ENCODE assay signal across 11 cellular contexts in the genomic region with DNA sequence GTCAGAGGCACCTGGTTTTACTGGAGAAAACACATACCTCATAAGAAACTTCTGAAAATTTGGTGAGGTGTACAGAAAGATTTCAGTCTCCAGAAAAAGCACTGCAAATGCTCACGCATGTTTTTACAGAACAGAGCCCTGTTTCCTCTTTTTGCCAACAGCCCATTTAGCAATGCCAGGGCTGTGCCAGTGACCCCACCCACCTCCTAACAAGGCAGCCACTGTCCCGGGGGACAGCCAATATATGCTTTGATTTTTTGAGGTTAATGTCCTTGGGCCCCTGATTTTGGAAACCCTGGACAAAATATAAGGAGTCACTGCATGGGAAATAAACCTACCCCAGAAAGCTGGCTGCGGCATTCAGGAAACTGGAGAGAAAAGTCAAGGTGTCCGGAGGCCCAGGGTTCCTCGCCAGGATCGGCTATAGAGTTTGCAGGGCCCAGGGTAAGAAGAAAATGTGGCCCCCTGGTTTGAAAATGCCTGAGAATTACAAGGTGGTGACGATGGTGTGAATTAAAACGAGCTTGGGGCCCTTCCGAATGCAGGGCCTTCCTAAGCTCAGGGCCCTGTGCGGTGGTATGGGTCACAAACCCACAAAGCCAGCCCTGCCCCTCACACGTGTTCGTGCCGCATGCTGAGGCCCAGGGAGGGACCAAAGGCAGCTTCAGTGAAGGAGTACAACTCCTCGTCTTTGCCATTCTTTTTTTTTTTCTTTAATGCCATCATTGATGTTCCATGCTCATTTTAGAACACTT.
DNase-seq lines count a peak whose midpoint lies in the region; TF ChIP-seq lines count a peak whose summit lies in the region.
"Had no signal": no experiment of that assay in that cellular context is flagged by ENCODE, and none has a peak within 500 bp of the region (broad histone marks: within the 10 kb centered on the region; RNA-seq: fewer than 3 reads in every experiment).

No MANE protein-coding gene starts in this region.

- no peaks in the 10 kb centered on the region for H3K9me2 ChIP-seq in PC-9 (ENCODE audit: insufficient read depth)

- peak overlapping the region; percentile 19 for H3K9ac ChIP-seq in mucosa of stomach (ENCODE audit: low read length)

- peak in 1 of 2 donors; percentile 29 for TF ChIP-seq POLR2A in tibial nerve (IDR thresholded peaks at IDR 0.05)

- no peaks in the 10 kb centered on the region for H4K20me1 ChIP-seq in PC-9 (ENCODE audit: insufficient read depth)

- H3K36me3 ChIP-seq in mucosa of stomach (ENCODE audit: control insufficient read depth, insufficient read depth, low read length), result no peaks in the 10 kb centered on the region
- peaks cover 0 to 7% (median 0%) of the 10 kb centered on the region in 3 donors for H3K36me3 ChIP-seq in tibial nerve
- H3K36me3 ChIP-seq in PC-9 (ENCODE audit: low read depth), result no peaks in the 10 kb centered on the region
- no peaks in the 10 kb centered on the region for H3K36me3 ChIP-seq in brain microvascular endothelial cell (replicated peaks)

- H3K27me3 Mint-ChIP-seq in activated T-helper 2 cell treated with anti-CD3 and anti-CD28 coated beads, Interferon-gamma antibody, Interleukin-2, Interleukin-4, amounts not matched to agents 10 μg/mL and 5 μg/mL and 100 μg/mL, durations not matched to agents 14 hours and 24 hours and 36 hours (ENCODE audit: low read depth), result no peaks in the 10 kb centered on the region

- TF ChIP-seq CTCF in coronary artery (IDR thresholded peaks at IDR 0.05), result no peak
- no peak for TF ChIP-seq CTCF in tibial nerve (IDR thresholded peaks at IDR 0.05)
- no peak for TF ChIP-seq CTCF in PC-9 (conservative IDR thresholded peaks at IDR 0.05)
- no peak for TF ChIP-seq CTCF in brain microvascular endothelial cell (IDR thresholded peaks at IDR 0.05; ENCODE audit: low read depth, low read length, missing control alignments)

- H3K27ac ChIP-seq in coronary artery (peak overlapping the region; percentile 94 to 95), tibial nerve (peak overlapping the region; percentile 91 to 100 (median 97)), PC-9 (no peak overlapping the region), brain microvascular endothelial cell (no peak overlapping the region)
- H3K27ac ChIP-seq: A549 had no signal

- H3K27ac Mint-ChIP-seq in activated T-helper 2 cell treated with anti-CD3 and anti-CD28 coated beads, Interferon-gamma antibody, Interleukin-2, Interleukin-4, amounts not matched to agents 10 μg/mL and 5 μg/mL and 100 μg/mL, durations not matched to agents 14 hours and 24 hours and 36 hours, result no peak overlapping the region

- DNase-seq in SKM-1 treated with dmso at 0.1 percent for 144 hours (lab: John Stamatoyannopoulos, UW; ENCODE audit: unreplicated experiment) (peak; percentile 44), SKM-1 (lab: John Stamatoyannopoulos, UW; ENCODE audit: unreplicated experiment) (no peak), coronary artery (ENCODE audit: low spot score) (peak; percentile 78), tibial nerve (ENCODE audit: low spot score in 2 of 2) (peak in 1 of 2 donors; percentile 48), PC-9 (no peak), brain microvascular endothelial cell (no peak)
- no peak for DNase-seq in activated T-helper 2 cell treated with anti-CD3 and anti-CD28 coated beads, Interferon-gamma antibody, Interleukin-2, Interleukin-4, amounts not matched to agents 10 μg/mL and 5 μg/mL and 100 μg/mL, durations not matched to agents 14 hours and 24 hours and 36 hours (ENCODE audit: low spot score)
- DNase-seq: NCI-H1436 treated with DMSO at 0.1 percent for 48 hours; stimulated activated naive CD8-positive, alpha-beta T cell treated with anti-CD3 and anti-CD28 coated beads, Interleukin-15, Interleukin-2, amounts not matched to agents 100 U/mL and 50 U/mL, for 24 hours had no signal

- 22 to 27% methylated on average over 14 of the region's 14 CpGs for WGBS in tibial nerve, 2 donors

- POLR2A ChIA-PET in PC-9 (lab: Charles Lee; ENCODE audit: unreplicated experiment), result no interaction called here

- H3K79me2 ChIP-seq in PC-9 (ENCODE audit: low read depth), result no peaks in the 10 kb centered on the region

- H3K4me3 Mint-ChIP-seq in activated T-helper 2 cell treated with anti-CD3 and anti-CD28 coated beads, Interferon-gamma antibody, Interleukin-2, Interleukin-4, amounts not matched to agents 10 μg/mL and 5 μg/mL and 100 μg/mL, durations not matched to agents 14 hours and 24 hours and 36 hours (ENCODE audit: low read depth), result no peak overlapping the region

- intact Hi-C loops in PC-9 (cut with micrococcal nuclease; ENCODE audit: unreplicated experiment), result no loop called here
- intact Hi-C loops in activated T-helper 2 cell treated with anti-CD3 and anti-CD28 coated beads, Interferon-gamma antibody, Interleukin-2, Interleukin-4, amounts not matched to agents 10 μg/mL and 5 μg/mL and 100 μg/mL, durations not matched to agents 14 hours and 24 hours and 36 hours (cut with micrococcal nuclease), result no loop called here

- H3K9me3 ChIP-seq in mucosa of stomach (ENCODE audit: control insufficient read depth, low read length), result no peaks in the 10 kb centered on the region
- no peaks in the 10 kb centered on the region for H3K9me3 ChIP-seq in tibial nerve
- no peaks in the 10 kb centered on the region for H3K9me3 ChIP-seq in PC-9 (ENCODE audit: insufficient read depth, low read depth)
- H3K9me3 ChIP-seq: A549 had no signal

- TF ChIP-seq EP300 in tibial nerve (IDR thresholded peaks at IDR 0.05), result peak in 1 of 2 donors; percentile 48

- H3K27me3 ChIP-seq in mucosa of stomach (ENCODE audit: control insufficient read depth, insufficient read depth, low read length) (no peaks in the 10 kb centered on the region), tibial nerve (no peaks in the 10 kb centered on the region), PC-9 (ENCODE audit: insufficient read depth, low read depth) (no peaks in the 10 kb centered on the region), brain microvascular endothelial cell (replicated peaks) (no peaks in the 10 kb centered on the region)

- H3K36me3 Mint-ChIP-seq in activated T-helper 2 cell treated with anti-CD3 and anti-CD28 coated beads, Interferon-gamma antibody, Interleukin-2, Interleukin-4, amounts not matched to agents 10 μg/mL and 5 μg/mL and 100 μg/mL, durations not matched to agents 14 hours and 24 hours and 36 hours (ENCODE audit: low read depth), result no peaks in the 10 kb centered on the region

- H3K4me1 Mint-ChIP-seq in activated T-helper 2 cell treated with anti-CD3 and anti-CD28 coated beads, Interferon-gamma antibody, Interleukin-2, Interleukin-4, amounts not matched to agents 10 μg/mL and 5 μg/mL and 100 μg/mL, durations not matched to agents 14 hours and 24 hours and 36 hours (ENCODE audit: low read depth), result peaks cover 9% of the 10 kb centered on the region

- H2AFZ ChIP-seq in PC-9, result no peak overlapping the region

- H3F3A ChIP-seq in PC-9 (ENCODE audit: insufficient read depth, low read depth), result peaks cover 19% of the 10 kb centered on the region

- CTCF ChIA-PET in PC-9 (lab: Charles Lee), result interaction anchor here (0.7 kb wide), 1 partner anchor 54 kb away, joined by 3 read pairs; no protein-coding TSS in a partner anchor

- peak overlapping the region; percentile 46 for H3K4me3 ChIP-seq in coronary artery
- no peak overlapping the region for H3K4me3 ChIP-seq in mucosa of stomach (ENCODE audit: low read length)
- peak overlapping the region in 2 of 4 donors; percentile 10 to 18 for H3K4me3 ChIP-seq in tibial nerve
- H3K4me3 ChIP-seq in PC-9, result no peak overlapping the region
- no peak overlapping the region for H3K4me3 ChIP-seq in brain microvascular endothelial cell (ENCODE audit: low read depth, low read length)
- H3K4me3 ChIP-seq: A549 had no signal

- no peaks in the 10 kb centered on the region for H3K9me3 Mint-ChIP-seq in activated T-helper 2 cell treated with anti-CD3 and anti-CD28 coated beads, Interferon-gamma antibody, Interleukin-2, Interleukin-4, amounts not matched to agents 10 μg/mL and 5 μg/mL and 100 μg/mL, durations not matched to agents 14 hours and 24 hours and 36 hours

- H3K4me1 ChIP-seq in mucosa of stomach (ENCODE audit: control insufficient read depth, insufficient read depth, low read length) (peaks cover 86% of the 10 kb centered on the region), tibial nerve (peaks cover 9 to 89% (median 77%) of the 10 kb centered on the region in 4 donors), PC-9 (replicated peaks; ENCODE audit: insufficient read depth) (peaks cover 17% of the 10 kb centered on the region)

- in situ Hi-C loops in brain microvascular endothelial cell (cut with HindIII; ENCODE audit: low pct_ligation_motif_present, low sequenced_read_pairs), result no loop called here

- H3K4me2 ChIP-seq in PC-9, result no peak overlapping the region
- H3K4me2 ChIP-seq: A549 had no signal

- BruUV-seq in PC-9 (replicated peaks; lab: Mats Ljungman, UMichigan), result no TSS peak

Comparison
In these comparisons a context has a peak if more than half of its experiments do, and no peak if none do; other contexts are left out.
1. DNase-seq: peak in SKM-1 treated with dmso at 0.1 percent for 144 hours (single experiment) and coronary artery (single experiment); none in SKM-1 (single experiment), PC-9 (0 of 2), brain microvascular endothelial cell (single experiment) and activated T-helper 2 cell treated with anti-CD3 and anti-CD28 coated beads, Interferon-gamma antibody, Interleukin-2, Interleukin-4, amounts not matched to agents 10 μg/mL and 5 μg/mL and 100 μg/mL, durations not matched to agents 14 hours and 24 hours and 36 hours (single experiment).
2. H3K27ac ChIP-seq: peak in coronary artery (2 of 2) and tibial nerve (4 of 4); none in PC-9 (single experiment) and brain microvascular endothelial cell (single experiment).